1 cellular context compared by ENCODE assay signal in genomic region chr4:94578195-94578594, GRCh38.
A peak's percentile ranks its signal among the peaks of the same experiment; 100 is the strongest.
TF ChIP-seq lines count a peak whose summit lies in the region.

No MANE protein-coding gene starts in this region.

TF ChIP-seq in IMR-90, 13 proteins besides CTCF, POLR2A, EP300 and RAD21:
- TF ChIP-seq SMC3 (IDR thresholded peaks at IDR 0.05; ENCODE audit: low read depth, low read length) (no peak), MXI1 (IDR thresholded peaks at IDR 0.05; ENCODE audit: borderline replicate concordance, low read depth, low read length) (0 out of 2 replicates have a peak, but pooled peaks have one; percentile 23)
